Comparison of ENCODE assay signal across 33 cellular contexts in the genomic region with DNA sequence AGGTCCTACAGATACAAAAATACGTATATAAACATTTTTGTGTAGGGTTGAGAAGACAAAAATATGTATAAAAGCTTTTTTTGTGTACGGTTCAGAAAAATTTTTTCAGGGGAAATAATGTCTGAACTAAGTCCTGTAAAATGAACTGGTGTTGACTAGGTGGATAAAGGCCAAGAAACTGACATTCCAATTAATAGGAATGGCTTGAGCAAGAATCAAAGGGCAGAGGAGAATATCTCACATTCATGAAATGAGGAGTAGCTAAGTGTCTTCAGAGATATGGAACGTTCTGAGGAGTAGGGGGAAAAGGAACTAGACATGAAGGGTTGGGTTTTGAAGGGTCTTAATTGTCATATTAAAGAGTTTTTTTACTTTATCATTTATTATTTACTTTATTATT.
"Had no signal": no experiment of that assay in that cellular context is flagged by ENCODE, and none has a peak within 500 bp of the region (broad histone marks: within the 10 kb centered on the region; RNA-seq: fewer than 3 reads in every experiment).

No MANE protein-coding gene starts in this region.

- H3K4me3 Mint-ChIP-seq: activated B cell treated with CpG ODN at 0.5 μM for 24 hours; activated CD4-positive, alpha-beta memory T cell treated with anti-CD3 and anti-CD28 coated beads for 36 hours; activated CD4-positive, alpha-beta T cell treated with anti-CD3 and anti-CD28 coated beads, Interleukin-2, amount 10 ng/mL, durations not matched to agents 24 days and 14 days; activated CD8-positive, alpha-beta T cell treated with anti-CD3 and anti-CD28 coated beads for 36 hours; activated naive CD4-positive, alpha-beta T cell treated with anti-CD3 and anti-CD28 coated beads for 36 hours; activated naive CD8-positive, alpha-beta T cell treated with anti-CD3 and anti-CD28 coated beads for 36 hours; activated T-cell treated with anti-CD3 and anti-CD28 coated beads, Interleukin-2, amount 50 U/mL, for 4 hours; activated T-cell treated with anti-CD3 and anti-CD28 coated beads, Interleukin-2, amount 50 U/mL, for 72 hours; activated T-helper 1 cell treated with anti-CD3 and anti-CD28 coated beads, Interleukin-12 subunit alpha, Interleukin-12 subunit beta, Interleukin-2, Interleukin-4 antibody, amounts not matched to agents 30 ng/mL and 10 ng/mL and 1 ng/mL, durations not matched to agents 14 hours and 24 hours and 36 hours; activated T-helper 17 cell treated with anti-CD3 and anti-CD28 coated beads, Interleukin-2, amount 50 U/mL, for 72 hours; T-helper 1 cell treated with Interleukin-12 subunit alpha and Interleukin-12 subunit beta and Interleukin-4 antibody, amounts not matched to agents 30 μg/mL and 1 μg/mL, for 36 hours; T-helper 2 cell treated with Interferon-gamma antibody and Interleukin-4, amounts not matched to agents 5 μg/mL and 100 μg/mL, for 36 hours had no signal

- DNase-seq: activated B cell treated with CpG ODN at 0.5 μM for 24 hours; activated CD4-positive, alpha-beta memory T cell treated with anti-CD3 and anti-CD28 coated beads for 36 hours; activated CD4-positive, alpha-beta T cell treated with anti-CD3 and anti-CD28 coated beads for 4 hours; activated CD4-positive, alpha-beta T cell treated with anti-CD3 and anti-CD28 coated beads, Interleukin-2, amount 10 ng/mL, durations not matched to agents 24 days and 14 days; activated CD4-positive, alpha-beta T cell treated with anti-CD3 and anti-CD28 coated beads, Interleukin-2, amount 50 U/mL, for 1 hour; activated CD4-positive, alpha-beta T cell treated with anti-CD3 and anti-CD28 coated beads, Interleukin-2, amount 50 U/mL, for 4 hours; activated CD4-positive, CD25-positive, alpha-beta regulatory T cell treated with anti-CD3 and anti-CD28 coated beads, Interleukin-2, amount 50 U/mL, for 72 hours; activated CD8-positive, alpha-beta memory T cell treated with anti-CD3 and anti-CD28 coated beads, Interleukin-2, amount 50 U/mL, for 4 hours; activated CD8-positive, alpha-beta T cell treated with anti-CD3 and anti-CD28 coated beads for 36 hours; activated effector memory CD4-positive, alpha-beta T cell treated with anti-CD3 and anti-CD28 coated beads, Interleukin-2, amount 50 U/mL, for 16 hours; activated gamma-delta T cell treated with Interleukin-2 at 50 U/mL for 16 hours; activated naive CD4-positive, alpha-beta T cell; activated naive CD4-positive, alpha-beta T cell treated with anti-CD3 and anti-CD28 coated beads for 36 hours; activated naive CD4-positive, alpha-beta T cell treated with anti-CD3 and anti-CD28 coated beads, Interleukin-2, amount 50 U/mL, for 16 hours; activated naive CD8-positive, alpha-beta T cell treated with anti-CD3 and anti-CD28 coated beads for 36 hours; activated T-cell treated with anti-CD3 and anti-CD28 coated beads for 4 hours; activated T-cell treated with anti-CD3 and anti-CD28 coated beads, Interleukin-2, amount 50 U/mL, for 1 hour; activated T-cell treated with anti-CD3 and anti-CD28 coated beads, Interleukin-2, amount 50 U/mL, for 4 hours; activated T-cell treated with anti-CD3 and anti-CD28 coated beads, Interleukin-2, amount 50 U/mL, for 72 hours; adrenal gland; amniotic stem cell; aorta; body of pancreas; brain microvascular endothelial cell; central memory CD4-positive, alpha-beta T cell; T-helper 1 cell; T-helper 2 cell; T-helper 9 cell had no signal

- H3K9me3 Mint-ChIP-seq: activated B cell treated with CpG ODN at 0.5 μM for 24 hours; activated CD4-positive, alpha-beta memory T cell treated with anti-CD3 and anti-CD28 coated beads for 36 hours; activated CD4-positive, alpha-beta T cell treated with anti-CD3 and anti-CD28 coated beads, Interleukin-2, amount 10 ng/mL, durations not matched to agents 24 days and 14 days; activated CD8-positive, alpha-beta T cell treated with anti-CD3 and anti-CD28 coated beads for 36 hours; activated naive CD4-positive, alpha-beta T cell treated with anti-CD3 and anti-CD28 coated beads for 36 hours; activated naive CD4-positive, alpha-beta T cell treated with anti-CD3 and anti-CD28 coated beads, Interleukin-2, amount 50 U/mL, for 72 hours; activated naive CD8-positive, alpha-beta T cell treated with anti-CD3 and anti-CD28 coated beads for 36 hours; activated T-cell treated with anti-CD3 and anti-CD28 coated beads, Interleukin-2, amount 50 U/mL, for 4 hours; activated T-cell treated with anti-CD3 and anti-CD28 coated beads, Interleukin-2, amount 50 U/mL, for 72 hours; activated T-helper 1 cell treated with anti-CD3 and anti-CD28 coated beads, Interleukin-12 subunit alpha, Interleukin-12 subunit beta, Interleukin-2, Interleukin-4 antibody, amounts not matched to agents 30 ng/mL and 10 ng/mL and 1 ng/mL, durations not matched to agents 14 hours and 24 hours and 36 hours; activated T-helper 17 cell treated with anti-CD3 and anti-CD28 coated beads, Interleukin-2, amount 50 U/mL, for 72 hours; T-helper 1 cell treated with Interleukin-12 subunit alpha and Interleukin-12 subunit beta and Interleukin-4 antibody, amounts not matched to agents 30 μg/mL and 1 μg/mL, for 36 hours; T-helper 2 cell treated with Interferon-gamma antibody and Interleukin-4, amounts not matched to agents 5 μg/mL and 100 μg/mL, for 36 hours had no signal

- H3K27ac Mint-ChIP-seq: activated B cell treated with CpG ODN at 0.5 μM for 24 hours; activated CD4-positive, alpha-beta memory T cell treated with anti-CD3 and anti-CD28 coated beads for 36 hours; activated CD4-positive, alpha-beta T cell treated with anti-CD3 and anti-CD28 coated beads, Interleukin-2, amount 10 ng/mL, durations not matched to agents 24 days and 14 days; activated CD8-positive, alpha-beta T cell treated with anti-CD3 and anti-CD28 coated beads for 36 hours; activated naive CD4-positive, alpha-beta T cell treated with anti-CD3 and anti-CD28 coated beads for 36 hours; activated naive CD4-positive, alpha-beta T cell treated with anti-CD3 and anti-CD28 coated beads, Interleukin-2, amount 50 U/mL, for 72 hours; activated naive CD8-positive, alpha-beta T cell treated with anti-CD3 and anti-CD28 coated beads for 36 hours; activated T-cell treated with anti-CD3 and anti-CD28 coated beads, Interleukin-2, amount 50 U/mL, for 72 hours; activated T-helper 1 cell treated with anti-CD3 and anti-CD28 coated beads, Interleukin-12 subunit alpha, Interleukin-12 subunit beta, Interleukin-2, Interleukin-4 antibody, amounts not matched to agents 30 ng/mL and 10 ng/mL and 1 ng/mL, durations not matched to agents 14 hours and 24 hours and 36 hours; activated T-helper 17 cell treated with anti-CD3 and anti-CD28 coated beads, Interleukin-2, amount 50 U/mL, for 72 hours; T-helper 1 cell treated with Interleukin-12 subunit alpha and Interleukin-12 subunit beta and Interleukin-4 antibody, amounts not matched to agents 30 μg/mL and 1 μg/mL, for 36 hours; T-helper 2 cell treated with Interferon-gamma antibody and Interleukin-4, amounts not matched to agents 5 μg/mL and 100 μg/mL, for 36 hours had no signal

- H3K36me3 Mint-ChIP-seq: activated naive CD4-positive, alpha-beta T cell treated with anti-CD3 and anti-CD28 coated beads, Interleukin-2, amount 50 U/mL, for 72 hours had no signal

- H3K27me3 Mint-ChIP-seq: activated B cell treated with CpG ODN at 0.5 μM for 24 hours; activated CD4-positive, alpha-beta memory T cell treated with anti-CD3 and anti-CD28 coated beads for 36 hours; activated CD4-positive, alpha-beta T cell treated with anti-CD3 and anti-CD28 coated beads, Interleukin-2, amount 10 ng/mL, durations not matched to agents 24 days and 14 days; activated CD8-positive, alpha-beta T cell treated with anti-CD3 and anti-CD28 coated beads for 36 hours; activated naive CD8-positive, alpha-beta T cell treated with anti-CD3 and anti-CD28 coated beads for 36 hours; activated T-helper 17 cell treated with anti-CD3 and anti-CD28 coated beads, Interleukin-2, amount 50 U/mL, for 72 hours had no signal

- H3K4me1 Mint-ChIP-seq: activated B cell treated with CpG ODN at 0.5 μM for 24 hours; activated CD4-positive, alpha-beta T cell treated with anti-CD3 and anti-CD28 coated beads, Interleukin-2, amount 10 ng/mL, durations not matched to agents 24 days and 14 days; activated naive CD8-positive, alpha-beta T cell treated with anti-CD3 and anti-CD28 coated beads for 36 hours; activated T-helper 17 cell treated with anti-CD3 and anti-CD28 coated beads, Interleukin-2, amount 50 U/mL, for 72 hours had no signal

- ATAC-seq: activated CD8-positive, alpha-beta T cell treated with anti-CD3 and anti-CD28 coated beads for 36 hours; activated naive CD4-positive, alpha-beta T cell treated with anti-CD3 and anti-CD28 coated beads, Interleukin-2, amount 50 U/mL, for 72 hours; activated T-cell treated with anti-CD3 and anti-CD28 coated beads, Interleukin-2, amount 50 U/mL, for 4 hours; activated T-cell treated with anti-CD3 and anti-CD28 coated beads, Interleukin-2, amount 50 U/mL, for 72 hours; activated T-helper 17 cell treated with anti-CD3 and anti-CD28 coated beads, Interleukin-2, amount 50 U/mL, for 72 hours; body of pancreas had no signal
